20 cellular contexts compared by ENCODE assay signal in the genomic region with DNA sequence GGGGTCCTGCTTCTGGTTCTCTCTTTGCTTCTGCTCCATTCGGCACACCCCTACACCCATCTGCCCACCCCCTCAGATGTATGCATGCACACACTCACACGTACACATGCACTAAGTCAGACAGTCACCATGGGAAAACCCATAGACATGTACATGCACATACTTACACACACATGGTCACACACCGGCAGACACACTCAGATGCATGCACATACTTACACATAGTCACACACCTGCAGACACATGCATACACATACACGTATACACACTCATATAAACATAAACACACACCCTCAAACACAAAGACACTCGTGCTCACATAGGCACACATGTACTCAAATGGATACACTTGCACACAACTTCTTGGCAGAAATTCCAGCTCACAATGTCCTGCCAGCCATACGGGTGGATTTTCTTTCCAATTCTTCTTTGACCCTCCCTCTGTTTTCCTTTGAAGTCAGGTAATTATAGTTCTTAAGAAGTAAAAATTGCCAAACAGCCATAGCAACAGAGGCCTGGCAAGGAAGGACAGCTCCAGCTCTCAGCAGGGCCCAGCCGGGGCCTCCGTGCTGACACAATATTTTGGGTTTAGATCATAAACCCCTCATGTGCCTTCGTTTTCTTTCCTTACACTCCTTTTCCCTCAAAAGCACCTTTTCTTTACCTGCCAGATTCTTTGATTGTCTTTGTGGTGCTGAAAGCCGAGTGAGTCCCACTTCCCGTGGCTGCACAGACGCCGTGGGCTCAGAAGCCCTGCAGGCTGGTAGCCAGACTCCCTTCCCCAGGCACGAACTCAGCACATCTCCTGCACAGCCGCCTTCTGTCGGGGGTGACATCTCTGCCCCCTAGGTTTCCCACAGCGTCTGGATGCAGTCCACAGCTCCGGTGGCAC.
DNase-seq lines count a peak whose midpoint lies in the region; ATAC-seq and TF ChIP-seq lines count a peak whose summit lies in the region.
"Had no signal": no experiment of that assay in that cellular context is flagged by ENCODE, and none has a peak within 500 bp of the region (broad histone marks: within the 10 kb centered on the region; RNA-seq: fewer than 3 reads in every experiment).

No MANE protein-coding gene starts in this region.

- H3K9me3 Mint-ChIP-seq in activated CD4-positive, alpha-beta T cell treated with anti-CD3 and anti-CD28 coated beads for 36 hours (ENCODE audit: low read depth): no peaks in the 10 kb centered on the region
- H3K9me3 Mint-ChIP-seq in CD8-positive, alpha-beta memory T cell: no peaks in the 10 kb centered on the region
- H3K9me3 Mint-ChIP-seq in T-cell (no peaks in the 10 kb centered on the region), glutamatergic neuron (ENCODE audit: unreplicated experiment) (peaks cover 2% of the 10 kb centered on the region)
- H3K9me3 Mint-ChIP-seq: activated CD4-positive, alpha-beta memory T cell treated with anti-CD3 and anti-CD28 coated beads for 36 hours; memory B cell had no signal

- peak overlapping the region; percentile 37 for H3K27ac Mint-ChIP-seq in activated CD4-positive, alpha-beta T cell treated with anti-CD3 and anti-CD28 coated beads for 36 hours
- peak overlapping the region in 7 of 8 donors; percentile 3 to 93 (median 78) for H3K27ac Mint-ChIP-seq in CD8-positive, alpha-beta memory T cell
- H3K27ac Mint-ChIP-seq in T-cell: peak overlapping the region; percentile 75 to 83
- peak overlapping the region; percentile 79 for H3K27ac Mint-ChIP-seq in glutamatergic neuron (ENCODE audit: unreplicated experiment)
- H3K27ac Mint-ChIP-seq: activated CD4-positive, alpha-beta memory T cell treated with anti-CD3 and anti-CD28 coated beads for 36 hours; memory B cell had no signal

- peaks cover 52% of the 10 kb centered on the region for H3K4me1 ChIP-seq in CD8-positive, alpha-beta memory T cell (ENCODE audit: insufficient read depth, low read length)

- H3K27ac ChIP-seq in CD8-positive, alpha-beta memory T cell (ENCODE audit: low read depth, low read length): no peak overlapping the region
- H3K27ac ChIP-seq: spleen, thoracic aorta had no signal

- no peak for TF ChIP-seq CTCF in glutamatergic neuron (IDR thresholded peaks at IDR 0.05; ENCODE audit: partially characterized antibody, unreplicated experiment)

- ATAC-seq in activated CD4-positive, alpha-beta T cell treated with anti-CD3 and anti-CD28 coated beads for 36 hours: no peak
- peak; percentile 37 to 55 (median 43) for ATAC-seq in T-cell (replicated peaks in 1 of 4)

- DNase-seq in activated CD4-positive, alpha-beta T cell treated with anti-CD3 and anti-CD28 coated beads for 36 hours: no peak
- DNase-seq in activated CD4-positive, alpha-beta T cell treated with anti-CD3 and anti-CD28 coated beads, Interleukin-2, amount 50 U/mL, for 4 hours: no peak
- peak in 1 of 5 donors; percentile 13 for DNase-seq in CD8-positive, alpha-beta memory T cell
- DNase-seq in T-cell (peak in 1 of 34 experiments; percentile 18), glutamatergic neuron (no peak), cerebellum (ENCODE audit: low spot score) (no peak), cerebellar nuclear complex (lab: John Stamatoyannopoulos, UW) (no peak), OCI-M2 (lab: John Stamatoyannopoulos, UW; ENCODE audit: unreplicated experiment) (no peak)
- DNase-seq: 8988T; activated CD4-positive, alpha-beta memory T cell treated with anti-CD3 and anti-CD28 coated beads for 36 hours; activated effector memory CD4-positive, alpha-beta T cell treated with Interleukin-2 at 50 U/mL for 16 hours; dermis blood vessel endothelial cell; DMS153; NCI-H1436 treated with DMSO at 0.1 percent for 48 hours; NCI-H2171 treated with DMSO at 0.1 percent for 48 hours; NCI-H82; SK-N-SH; spleen had no signal

- no peaks in the 10 kb centered on the region for H3K27me3 ChIP-seq in CD8-positive, alpha-beta memory T cell (ENCODE audit: insufficient read depth, low read length, poor library complexity, severe bottlenecking)

- no peaks in the 10 kb centered on the region for H3K9me3 ChIP-seq in CD8-positive, alpha-beta memory T cell (ENCODE audit: low read length)
- H3K9me3 ChIP-seq: SK-N-SH, spleen, thoracic aorta had no signal

- peak overlapping the region; percentile 3 for H3K4me3 Mint-ChIP-seq in activated CD4-positive, alpha-beta T cell treated with anti-CD3 and anti-CD28 coated beads for 36 hours
- H3K4me3 Mint-ChIP-seq in CD8-positive, alpha-beta memory T cell: peak overlapping the region in 2 of 7 donors; percentile 20 to 33
- H3K4me3 Mint-ChIP-seq in T-cell (peak overlapping the region in 2 of 3 donors; percentile 1 to 64), glutamatergic neuron (ENCODE audit: unreplicated experiment) (no peak overlapping the region)
- H3K4me3 Mint-ChIP-seq: activated CD4-positive, alpha-beta memory T cell treated with anti-CD3 and anti-CD28 coated beads for 36 hours; memory B cell had no signal

- H3K27me3 Mint-ChIP-seq in activated CD4-positive, alpha-beta T cell treated with anti-CD3 and anti-CD28 coated beads for 36 hours: no peaks in the 10 kb centered on the region
- no peaks in the 10 kb centered on the region for H3K27me3 Mint-ChIP-seq in CD8-positive, alpha-beta memory T cell
- H3K27me3 Mint-ChIP-seq in T-cell: no peaks in the 10 kb centered on the region
- H3K27me3 Mint-ChIP-seq in glutamatergic neuron (ENCODE audit: unreplicated experiment): peaks cover 5% of the 10 kb centered on the region
- H3K27me3 Mint-ChIP-seq: activated CD4-positive, alpha-beta memory T cell treated with anti-CD3 and anti-CD28 coated beads for 36 hours had no signal

- H3K36me3 Mint-ChIP-seq in activated CD4-positive, alpha-beta T cell treated with anti-CD3 and anti-CD28 coated beads for 36 hours (ENCODE audit: low read depth): peaks cover 3% of the 10 kb centered on the region
- H3K36me3 Mint-ChIP-seq in CD8-positive, alpha-beta memory T cell: peaks cover 0 to 3% (median 0%) of the 10 kb centered on the region in 3 donors
- H3K36me3 Mint-ChIP-seq in T-cell (peaks cover 2% of the 10 kb centered on the region), glutamatergic neuron (ENCODE audit: unreplicated experiment) (no peaks in the 10 kb centered on the region)
- H3K36me3 Mint-ChIP-seq: activated CD4-positive, alpha-beta memory T cell treated with anti-CD3 and anti-CD28 coated beads for 36 hours had no signal

- CTCF ChIA-PET in activated CD4-positive, alpha-beta T cell treated with anti-CD3 and anti-CD28 coated beads for 36 hours (lab: Charles Lee): interaction anchor here (0.7 to 4.2 kb wide), 3 partner anchors 9 to 614 kb away, joined by 3 to 14 read pairs (median 5); no protein-coding TSS in a partner anchor
- CTCF ChIA-PET in CD8-positive, alpha-beta memory T cell (lab: Charles Lee): interaction anchor here (1.1 to 3.1 kb wide), 2 partner anchors 12 to 182 kb away, joined by 3 to 11 read pairs; no protein-coding TSS in a partner anchor
- CTCF ChIA-PET in T-cell (lab: Charles Lee): no interaction called here

- POLR2A ChIA-PET in activated CD4-positive, alpha-beta T cell treated with anti-CD3 and anti-CD28 coated beads for 36 hours (lab: Charles Lee): interaction anchor here (1.1 kb wide), 1 partner anchor 8 kb away, joined by 5 read pairs; no protein-coding TSS in a partner anchor
- POLR2A ChIA-PET in CD8-positive, alpha-beta memory T cell (lab: Charles Lee): interaction anchor here (0.7 to 1.1 kb wide), 2 partner anchors 8 to 21 kb away, joined by 3 read pairs; no protein-coding TSS in a partner anchor
- POLR2A ChIA-PET in T-cell (lab: Charles Lee): interaction anchor here in 1 of 2 donors (0.6 kb wide), 1 partner anchor 25 kb away, joined by 4 read pairs; no protein-coding TSS in a partner anchor

- intact Hi-C loops in activated CD4-positive, alpha-beta T cell treated with anti-CD3 and anti-CD28 coated beads for 36 hours (cut with DNase I, micrococcal nuclease): no loop called here

- H3K36me3 ChIP-seq in CD8-positive, alpha-beta memory T cell (ENCODE audit: insufficient read depth, low read length): no peaks in the 10 kb centered on the region
- H3K36me3 ChIP-seq: spleen, thoracic aorta had no signal

- no peak overlapping the region for H3K4me3 ChIP-seq in CD8-positive, alpha-beta memory T cell (ENCODE audit: low read length)
- H3K4me3 ChIP-seq: spleen, thoracic aorta had no signal

- peaks cover 76% of the 10 kb centered on the region for H3K4me1 Mint-ChIP-seq in activated CD4-positive, alpha-beta T cell treated with anti-CD3 and anti-CD28 coated beads for 36 hours
- peaks cover 40 to 69% (median 53%) of the 10 kb centered on the region in 3 donors for H3K4me1 Mint-ChIP-seq in CD8-positive, alpha-beta memory T cell
- H3K4me1 Mint-ChIP-seq in T-cell (peaks cover 59 to 70% (median 61%) of the 10 kb centered on the region in 3 donors), glutamatergic neuron (ENCODE audit: low read depth, unreplicated experiment) (peaks cover 22% of the 10 kb centered on the region)

Comparison
In these comparisons a context has a peak if more than half of its experiments do, and no peak if none do; other contexts are left out.
1. CTCF ChIA-PET loops: an anchor here in activated CD4-positive, alpha-beta T cell treated with anti-CD3 and anti-CD28 coated beads for 36 hours (0.7 to 4.2 kb wide) and CD8-positive, alpha-beta memory T cell (1.1 to 3.1 kb wide); none called in T-cell.